ENCODE assay signal across 8 cellular contexts in the genomic region with DNA sequence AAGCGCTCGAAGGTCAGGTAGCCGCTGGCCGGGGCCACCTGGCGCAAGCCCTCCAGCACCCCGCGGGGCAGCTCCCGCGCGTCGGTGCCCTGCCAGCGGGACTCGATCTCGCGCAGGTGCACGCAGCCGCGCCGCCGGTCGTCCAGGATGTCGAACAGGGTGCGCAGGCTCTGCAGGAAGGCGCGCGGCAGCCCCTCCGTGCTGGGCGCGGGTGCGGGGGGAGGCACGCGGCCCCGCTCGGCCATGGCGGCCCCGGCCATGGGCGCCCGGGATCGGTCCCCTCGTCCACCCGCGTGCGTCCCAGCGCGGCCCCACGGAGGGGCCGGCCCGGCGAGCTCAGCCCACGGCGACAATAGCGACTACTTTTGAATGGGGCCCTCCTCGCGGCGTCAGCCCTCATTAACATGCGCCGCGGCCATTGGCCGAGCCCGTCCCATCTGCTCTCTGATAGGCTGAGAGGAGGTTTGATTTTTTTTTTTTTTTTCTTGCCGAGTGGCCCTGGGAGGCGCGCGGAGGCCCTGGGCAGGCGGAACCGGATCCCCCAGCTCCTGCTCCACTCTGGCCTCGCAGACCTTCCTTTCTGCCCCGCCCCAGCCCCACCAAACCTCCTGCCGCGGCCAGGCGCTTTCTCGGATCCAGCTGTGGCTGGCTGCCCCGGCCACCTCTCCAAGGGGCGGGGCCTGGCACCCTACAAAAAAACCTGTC. TPM values are rescaled to one million over a fixed set of nuclear protein-coding genes. Genes with fewer than 3 reads are reported as not detected.
DNase-seq lines count a peak whose midpoint lies in the region; ATAC-seq and TF ChIP-seq lines count a peak whose summit lies in the region.

A gene with protein sequence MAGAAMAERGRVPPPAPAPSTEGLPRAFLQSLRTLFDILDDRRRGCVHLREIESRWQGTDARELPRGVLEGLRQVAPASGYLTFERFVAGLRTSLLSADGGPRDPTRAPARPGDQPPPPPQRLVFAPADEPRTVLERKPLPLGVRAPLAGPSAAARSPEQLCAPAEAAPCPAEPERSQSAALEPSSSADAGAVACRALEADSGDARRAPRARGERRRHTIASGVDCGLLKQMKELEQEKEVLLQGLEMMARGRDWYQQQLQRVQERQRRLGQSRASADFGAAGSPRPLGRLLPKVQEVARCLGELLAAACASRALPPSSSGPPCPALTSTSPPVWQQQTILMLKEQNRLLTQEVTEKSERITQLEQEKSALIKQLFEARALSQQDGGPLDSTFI (minus strand): TSS at position 357 of the 705 bp plus-strand sequence. CDS start 97 bp downstream, at position 260.

- no peak for TF ChIP-seq CTCF in AG04450 (IDR thresholded peaks at IDR 0.05; ENCODE audit: low read depth, low read length)
- no peak for TF ChIP-seq CTCF in kidney epithelial cell (IDR thresholded peaks at IDR 0.05; ENCODE audit: insufficient read depth, low read length, poor library complexity, severe bottlenecking)

- H3K9me3 ChIP-seq in AG04450 (ENCODE audit: control insufficient read depth, insufficient read depth, low read length): no peaks in the 10 kb centered on the region; the same call in 1 of the 2 replicates

- peak; percentile 42 for DNase-seq in AG04450 (ENCODE audit: low read depth, low spot score)
- peak; percentile 93 for DNase-seq in NCI-H510A (lab: John Stamatoyannopoulos, UW)
- peak; percentile 86 for DNase-seq in cerebellar cortex (ENCODE audit: low spot score)
- no peak for DNase-seq in kidney epithelial cell (ENCODE audit: low read depth)
- peak; percentile 73 to 79 for DNase-seq in stimulated activated CD4-positive, alpha-beta T cell treated with anti-CD3 and anti-CD28 coated beads, Interleukin-15, amount 100 ng/mL, for 48 hours (ENCODE audit: low read depth in 2 of 2)

- ATAC-seq in GM19035 (IDR thresholded peaks at IDR 0.05; ENCODE audit: unreplicated experiment) (peak; percentile 77), HG03342 (IDR thresholded peaks at IDR 0.05; ENCODE audit: unreplicated experiment) (peak; percentile 65)
- peak; percentile 92 to 96 for ATAC-seq in activated CD4-positive, CD25-positive, alpha-beta regulatory T cell treated with anti-CD3 and anti-CD28 coated beads, Interleukin-2, amount 50 U/mL, for 24 hours

- H3K27me3 ChIP-seq in AG04450 (ENCODE audit: control insufficient read depth, insufficient read depth, low read length) (no peaks in the 10 kb centered on the region), kidney epithelial cell (ENCODE audit: control insufficient read depth, insufficient read depth, low read length) (no peaks in the 10 kb centered on the region)

- CTCF ChIA-PET in AG04450 (lab: Charles Lee): interaction anchor here (0.6 to 8.4 kb wide), 3 partner anchors 22 to 35 kb away, joined by 3 to 104 read pairs (median 5); a partner anchor contains a TSS

- H3K4me3 ChIP-seq in AG04450 (ENCODE audit: low read depth, low read length) (peak within 1 kb of the TSS; percentile 48), kidney epithelial cell (ENCODE audit: low read depth, low read length) (peak within 1 kb of the TSS; percentile 35)

- H3K27ac ChIP-seq in AG04450 (ENCODE audit: low read depth, low read length): no peak within 1 kb of the TSS

- H3K36me3 ChIP-seq in kidney epithelial cell (ENCODE audit: control insufficient read depth, insufficient read depth, low read length): no peaks in the 10 kb centered on the region

- POLR2A ChIA-PET in AG04450 (lab: Yijun Ruan, JAX): interaction anchor here (0.6 to 1.3 kb wide), 6 partner anchors 11 to 342 kb away, joined by 3 to 6 read pairs (median 4); a partner anchor contains a TSS

RNA-seq across cellular contexts. Expression of the gene that starts here (rescaled TPM):
- 1.5 and 1.8 TPM in 2 replicates for polyA plus RNA-seq in AG04450 (2011; rRNA removed)
- 0.91 and 1.1 TPM in 2 replicates for polyA minus RNA-seq in AG04450 (2011; rRNA and poly(A)+ RNA removed)
- total RNA-seq in kidney epithelial cell: 5.3 and 5.8 TPM in 2 replicates
